1 cellular context compared by ENCODE assay signal in the genomic region with DNA sequence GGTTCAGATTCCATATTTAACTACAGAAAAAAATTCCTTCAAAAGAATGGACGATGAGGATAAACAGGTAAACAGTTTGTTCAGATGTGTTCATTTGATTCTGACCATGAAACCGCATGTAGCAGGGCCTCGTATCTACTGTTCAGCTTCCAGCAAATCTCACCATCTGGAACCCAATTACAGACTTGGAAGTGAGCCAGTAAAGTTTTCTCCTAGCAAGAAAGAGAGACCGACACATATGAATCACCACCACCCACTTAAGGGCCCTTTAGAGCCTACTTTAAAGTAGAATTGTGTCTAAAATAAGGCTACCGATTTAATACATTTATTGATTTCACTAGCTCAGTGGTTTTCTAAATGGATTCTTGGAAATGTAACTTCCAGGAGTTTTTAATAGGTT.
TF ChIP-seq lines count a peak whose summit lies in the region.

No MANE protein-coding gene starts in this region.

TF ChIP-seq in HEK293, 187 proteins besides CTCF, POLR2A, EP300 and RAD21 (continued from another document):
- TF ChIP-seq, protein P1, sequence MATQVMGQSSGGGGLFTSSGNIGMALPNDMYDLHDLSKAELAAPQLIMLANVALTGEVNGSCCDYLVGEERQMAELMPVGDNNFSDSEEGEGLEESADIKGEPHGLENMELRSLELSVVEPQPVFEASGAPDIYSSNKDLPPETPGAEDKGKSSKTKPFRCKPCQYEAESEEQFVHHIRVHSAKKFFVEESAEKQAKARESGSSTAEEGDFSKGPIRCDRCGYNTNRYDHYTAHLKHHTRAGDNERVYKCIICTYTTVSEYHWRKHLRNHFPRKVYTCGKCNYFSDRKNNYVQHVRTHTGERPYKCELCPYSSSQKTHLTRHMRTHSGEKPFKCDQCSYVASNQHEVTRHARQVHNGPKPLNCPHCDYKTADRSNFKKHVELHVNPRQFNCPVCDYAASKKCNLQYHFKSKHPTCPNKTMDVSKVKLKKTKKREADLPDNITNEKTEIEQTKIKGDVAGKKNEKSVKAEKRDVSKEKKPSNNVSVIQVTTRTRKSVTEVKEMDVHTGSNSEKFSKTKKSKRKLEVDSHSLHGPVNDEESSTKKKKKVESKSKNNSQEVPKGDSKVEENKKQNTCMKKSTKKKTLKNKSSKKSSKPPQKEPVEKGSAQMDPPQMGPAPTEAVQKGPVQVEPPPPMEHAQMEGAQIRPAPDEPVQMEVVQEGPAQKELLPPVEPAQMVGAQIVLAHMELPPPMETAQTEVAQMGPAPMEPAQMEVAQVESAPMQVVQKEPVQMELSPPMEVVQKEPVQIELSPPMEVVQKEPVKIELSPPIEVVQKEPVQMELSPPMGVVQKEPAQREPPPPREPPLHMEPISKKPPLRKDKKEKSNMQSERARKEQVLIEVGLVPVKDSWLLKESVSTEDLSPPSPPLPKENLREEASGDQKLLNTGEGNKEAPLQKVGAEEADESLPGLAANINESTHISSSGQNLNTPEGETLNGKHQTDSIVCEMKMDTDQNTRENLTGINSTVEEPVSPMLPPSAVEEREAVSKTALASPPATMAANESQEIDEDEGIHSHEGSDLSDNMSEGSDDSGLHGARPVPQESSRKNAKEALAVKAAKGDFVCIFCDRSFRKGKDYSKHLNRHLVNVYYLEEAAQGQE (tag by site-specific recombination; IDR thresholded peaks at IDR 0.05) = no peak
- no peak for TF ChIP-seq ZNF335 (tag by site-specific recombination; conservative IDR thresholded peaks at IDR 0.05)
- TF ChIP-seq ZNF324 (tag by site-specific recombination; IDR thresholded peaks at IDR 0.05) = no peak
- 0 out of 2 replicates have a peak, but pooled peaks have one; percentile 54 for TF ChIP-seq TCF7L2 (IDR thresholded peaks at IDR 0.05; ENCODE audit: borderline replicate concordance, low read depth, low read length)
